In genomic region chr16:48323783-48324775, GRCh38 we compare ENCODE assay signal across 29 cellular contexts.
DNase-seq lines count a peak whose midpoint lies in the region; ATAC-seq, FAIRE-seq and TF ChIP-seq lines count a peak whose summit lies in the region.
"Had no signal": no experiment of that assay in that cellular context is flagged by ENCODE, and none has a peak within 500 bp of the region (broad histone marks: within the 10 kb centered on the region; RNA-seq: fewer than 3 reads in every experiment).

No MANE protein-coding gene starts in this region.

- peak; percentile 21 for FAIRE-seq in HepG2 (lab: Jason Lieb, UNC)
- FAIRE-seq: endometrium, GM19239, RCC 7860, TTC549 had no signal

- BruUV-seq in HepG2 (replicated peaks; lab: Mats Ljungman, UMichigan): no TSS peak

- POLR2A ChIA-PET in HepG2 (lab: Yijun Ruan, JAX): no interaction called here

- CTCF ChIA-PET in HepG2 (lab: Yijun Ruan, JAX; ENCODE audit: low intra/inter-chr PET ratio, low total read pairs): no interaction called here

- TF ChIP-seq EP300 in HepG2 (IDR thresholded peaks at IDR 0.05; ENCODE audit: low read depth in 2 of 2, low read length in 2 of 2) (no peak), HepG2 (CRISPR knock-in tag; IDR thresholded peaks at IDR 0.05; ENCODE audit: borderline replicate concordance) (no peak)

- H3K9ac ChIP-seq in HepG2 (ENCODE audit: insufficient read depth, low read depth, low read length): no peak overlapping the region
- H3K9ac ChIP-seq: BLaER1 treated with 17β-estradiol and CSF1 and Interleukin-3, amounts not matched to agents 10 nM and 100 nM had no signal

- H3K4me3 ChIP-seq in HepG2 (replicated peaks in 1 of 3; ENCODE audit: insufficient read depth in 1 of 3, low read depth in 2 of 3, low read length in 3 of 3): no peak overlapping the region
- no peak overlapping the region for H3K4me3 ChIP-seq in right lobe of liver
- no peak overlapping the region for H3K4me3 ChIP-seq in fibroblast of mammary gland (ENCODE audit: control insufficient read depth, low read depth, low read length)
- no peak overlapping the region for H3K4me3 ChIP-seq in spleen
- H3K4me3 ChIP-seq: BLaER1 treated with 17β-estradiol and CSF1 and Interleukin-3, amounts not matched to agents 10 nM and 100 nM; breast epithelium; psoas muscle; SJCRH30; tibial nerve had no signal

- H3K36me3 ChIP-seq in HepG2 (replicated peaks in 1 of 2; ENCODE audit: control insufficient read depth in 1 of 2, insufficient read depth in 2 of 2, low read length in 2 of 2) (peaks cover 3 to 37% of the 10 kb centered on the region in 2 experiments), right lobe of liver (peaks cover 0 to 24% (median 4%) of the 10 kb centered on the region in 4 donors), spleen (peaks cover 0 to 65% (median 7%) of the 10 kb centered on the region in 6 donors)

- H3K27me3 ChIP-seq in HepG2 (ENCODE audit: control insufficient read depth in 1 of 2, insufficient read depth in 2 of 2, low read length in 2 of 2): no peaks in the 10 kb centered on the region
- H3K27me3 ChIP-seq in right lobe of liver: no peaks in the 10 kb centered on the region
- H3K27me3 ChIP-seq in spleen (replicated peaks in 1 of 7): no peaks in the 10 kb centered on the region
- H3K27me3 ChIP-seq: BLaER1 treated with 17β-estradiol and CSF1 and Interleukin-3, amounts not matched to agents 10 nM and 100 nM; breast epithelium; SJCRH30; tibial nerve had no signal

- no peaks in the 10 kb centered on the region for H4K20me1 ChIP-seq in HepG2 (ENCODE audit: insufficient read depth, low read length)

- H3K4me1 ChIP-seq in HepG2 (ENCODE audit: insufficient read depth, low read length): no peaks in the 10 kb centered on the region
- H3K4me1 ChIP-seq in right lobe of liver: peaks cover 0 to 3% (median 0%) of the 10 kb centered on the region in 4 donors
- peaks cover 2 to 21% (median 6%) of the 10 kb centered on the region in 6 donors for H3K4me1 ChIP-seq in spleen
- H3K4me1 ChIP-seq: breast epithelium, SJCRH30 had no signal

- ATAC-seq in HepG2 (no peak), right lobe of liver (no peak), SK-N-SH treated with all-trans-retinoic acid at 6 μM for 48 hours (peak; percentile 82), GM21381 (IDR thresholded peaks at IDR 0.05; ENCODE audit: unreplicated experiment) (no peak)
- ATAC-seq: activated CD4-positive, alpha-beta T cell treated with anti-CD3 and anti-CD28 coated beads for 36 hours; psoas muscle had no signal

- TF ChIP-seq POLR2A in HepG2 (IDR thresholded peaks at IDR 0.05; ENCODE audit: insufficient read depth in 1 of 2, low read depth in 2 of 2, low read length in 2 of 2) (no peak), right lobe of liver (IDR thresholded peaks at IDR 0.05) (no peak), spleen (IDR thresholded peaks at IDR 0.05) (no peak)

- no peak overlapping the region for H3K4me2 ChIP-seq in HepG2 (ENCODE audit: low read depth, low read length)

- H3K27ac ChIP-seq in HepG2 (ENCODE audit: extremely low read length, insufficient read depth, low read length) (no peak overlapping the region), right lobe of liver (no peak overlapping the region), spleen (no peak overlapping the region)
- H3K27ac ChIP-seq: BLaER1 treated with 17β-estradiol and CSF1 and Interleukin-3, amounts not matched to agents 10 nM and 100 nM; breast epithelium; psoas muscle; SJCRH30; tibial nerve had no signal

- DNase-seq in HepG2 (ENCODE audit: low spot score) (no peak), right lobe of liver (no peak), fibroblast of mammary gland (ENCODE audit: low read depth) (peak; percentile 28), spleen (no peak), NCI-H2081 (lab: John Stamatoyannopoulos, UW) (no peak), cardiac septum (ENCODE audit: low spot score) (no peak)
- DNase-seq: 8988T; activated CD4-positive, alpha-beta T cell treated with anti-CD3 and anti-CD28 coated beads for 36 hours; activated CD8-positive, alpha-beta memory T cell treated with anti-CD3 and anti-CD28 coated beads for 24 hours; activated naive CD4-positive, alpha-beta T cell treated with Interleukin-2 at 50 U/mL for 16 hours; activated T-cell treated with anti-CD3 and anti-CD28 coated beads, Interleukin-2, amount 50 U/mL, for 1 hour; COR-L47; cortex of kidney; DMS79 treated with DMSO at 0.1 percent for 48 hours; head of caudate nucleus; NCI-H1048; NCI-H1930; NCI-H69; psoas muscle; SJCRH30 had no signal

- in situ Hi-C loops in HepG2 (cut with HindIII; ENCODE audit: extremely low pct_ligation_motif_present, low pct_unique_long_range_greater_than_20kb): no loop called here

- intact Hi-C loops in HepG2 (cut with micrococcal nuclease; ENCODE audit: unreplicated experiment) (no loop called here), right lobe of liver (cut with DNase I) (no loop called here), spleen (cut with DNase I; ENCODE audit: low total_unique reads) (no loop called here), cardiac septum (cut with DNase I) (no loop called here)

- no peaks in the 10 kb centered on the region for H3K9me3 ChIP-seq in HepG2 (ENCODE audit: low read length)
- no peaks in the 10 kb centered on the region for H3K9me3 ChIP-seq in right lobe of liver
- H3K9me3 ChIP-seq in spleen: no peaks in the 10 kb centered on the region
- H3K9me3 ChIP-seq: breast epithelium, psoas muscle, SJCRH30, tibial nerve had no signal

- no peak overlapping the region for H2AFZ ChIP-seq in HepG2 (ENCODE audit: low read length)

- no peaks in the 10 kb centered on the region for H3K79me2 ChIP-seq in HepG2 (ENCODE audit: insufficient read depth, low read length)

- TF ChIP-seq RAD21 in HepG2 (CRISPR knock-in tag; IDR thresholded peaks at IDR 0.05): no peak

- no peak for TF ChIP-seq CTCF in HepG2 (CRISPR knock-in tag; IDR thresholded peaks at IDR 0.05)
- no peak for TF ChIP-seq CTCF in right lobe of liver (IDR thresholded peaks at IDR 0.05)
- no peak for TF ChIP-seq CTCF in fibroblast of mammary gland (conservative IDR thresholded peaks at IDR 0.05; ENCODE audit: control insufficient read depth, insufficient read depth, low read depth, low read length)
- TF ChIP-seq CTCF in spleen (IDR thresholded peaks at IDR 0.05 in 8 of 11, conservative IDR thresholded peaks at IDR 0.05 in 3 of 11): no peak

- WGBS in HepG2 (ENCODE audit: low lambda C conversion rate): 93% methylated on average over 7 of the region's 7 CpGs
- WGBS in right lobe of liver (ENCODE audit: insufficient coverage, low coverage, low lambda C conversion rate, missing lambda C conversion rate): 78% methylated on average over 7 of the region's 7 CpGs
- WGBS in spleen, 5 donors: 76 to 85% (median 81%) methylated on average over 7 of the region's 7 CpGs

TF ChIP-seq in HepG2, 621 proteins besides CTCF, POLR2A, EP300 and RAD21:
- TF ChIP-seq MAFF (IDR thresholded peaks at IDR 0.05; ENCODE audit: low read depth, low read length) (peak; percentile 63), MAFK (conservative IDR thresholded peaks at IDR 0.05 in 1 of 2, IDR thresholded peaks at IDR 0.05 in 1 of 2; ENCODE audit: low read length in 2 of 2) (peak; percentile 45 to 62; a peak in 3 of 4 replicates), MLXIP (CRISPR knock-in tag; IDR thresholded peaks at IDR 0.05; ENCODE audit: borderline replicate concordance) (no peak)

TF ChIP-seq in SK-N-SH treated with all-trans-retinoic acid at 6 μM for 48 hours, 23 proteins besides CTCF, POLR2A, EP300 and RAD21 (continues in another document):
- TF ChIP-seq TSHZ2 (CRISPR knock-in tag; IDR thresholded peaks at IDR 0.05) (no peak), ZC3H10 (CRISPR knock-in tag; IDR thresholded peaks at IDR 0.05) (no peak), ZNF8 (CRISPR knock-in tag; IDR thresholded peaks at IDR 0.05) (no peak), ZNF70 (CRISPR knock-in tag; IDR thresholded peaks at IDR 0.05) (no peak), SNAI2 (CRISPR knock-in tag; IDR thresholded peaks at IDR 0.05) (no peak), OSR1 (CRISPR knock-in tag; IDR thresholded peaks at IDR 0.05) (no peak), TOX (CRISPR knock-in tag; IDR thresholded peaks at IDR 0.05; ENCODE audit: borderline replicate concordance) (no peak), BACH2 (CRISPR knock-in tag; IDR thresholded peaks at IDR 0.05; ENCODE audit: borderline replicate concordance) (no peak), CREB5 (CRISPR knock-in tag; IDR thresholded peaks at IDR 0.05; ENCODE audit: low read depth) (no peak)
